8 cellular contexts compared by ENCODE assay signal in the genomic region with DNA sequence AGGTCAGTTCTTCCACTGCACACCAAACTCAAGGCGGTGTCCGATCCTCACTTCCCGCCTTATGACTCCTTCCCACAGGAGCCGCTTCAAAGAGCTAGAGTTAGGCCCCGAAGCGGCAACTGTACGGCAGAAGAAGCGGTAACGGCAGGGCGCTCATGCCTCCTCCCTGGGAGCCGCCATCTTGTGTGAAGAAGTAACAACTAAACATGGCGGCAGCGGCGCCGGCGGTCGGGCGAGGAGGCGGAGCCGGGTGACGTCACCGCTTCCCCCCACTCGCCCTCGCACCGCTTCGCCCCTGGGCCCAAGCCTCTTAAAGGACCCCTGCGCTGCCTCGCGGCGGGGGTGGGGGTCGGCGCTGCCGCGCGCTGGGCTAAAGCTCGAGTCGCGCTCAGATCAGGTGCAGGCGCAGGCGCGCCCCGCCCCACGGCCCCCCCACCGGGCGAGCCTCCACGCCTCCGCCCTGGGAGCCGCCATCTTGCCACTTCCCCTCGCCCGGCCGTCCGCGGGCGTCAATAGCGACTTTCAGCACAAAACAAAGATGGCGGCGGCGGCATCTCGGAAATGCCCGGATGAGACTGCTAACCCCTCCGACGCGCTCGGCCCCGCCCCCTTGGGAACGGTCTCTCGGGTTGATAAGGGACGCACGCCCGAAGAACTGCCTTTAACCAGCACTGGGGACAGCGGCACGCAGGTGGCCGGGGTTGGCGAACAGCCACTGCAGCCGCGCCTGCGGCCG. TPM values are rescaled to one million over a fixed set of nuclear protein-coding genes. Genes with fewer than 3 reads are reported as not detected.
A peak's percentile ranks its signal among the peaks of the same experiment; 100 is the strongest.
DNase-seq lines count a peak whose midpoint lies in the region; ATAC-seq and TF ChIP-seq lines count a peak whose summit lies in the region.

A gene (minus strand): TSS at position 187 of the 736 bp plus-strand sequence. CDS start 978 bp downstream, outside the sequence.

- ATAC-seq in GM21723 (IDR thresholded peaks at IDR 0.05; ENCODE audit: unreplicated experiment), result peak; percentile 45

- peaks cover 32% of the 10 kb centered on the region for H3K4me1 Mint-ChIP-seq in activated T-helper 2 cell treated with anti-CD3 and anti-CD28 coated beads, Interferon-gamma antibody, Interleukin-2, Interleukin-4, amounts not matched to agents 10 μg/mL and 5 μg/mL and 100 μg/mL, durations not matched to agents 14 hours and 24 hours and 36 hours (ENCODE audit: low read depth)
- H3K4me1 Mint-ChIP-seq in nephron, result peaks cover 55% of the 10 kb centered on the region
- H3K4me1 Mint-ChIP-seq in stimulated activated naive CD8-positive, alpha-beta T cell treated with anti-CD3 and anti-CD28 coated beads, Interleukin-15, Interleukin-2, amounts not matched to agents 100 ng/mL and 50 ng/mL, for 24 hours (ENCODE audit: low read depth), result peaks cover 40% of the 10 kb centered on the region

- no peaks in the 10 kb centered on the region for H3K9me3 Mint-ChIP-seq in activated T-helper 2 cell treated with anti-CD3 and anti-CD28 coated beads, Interferon-gamma antibody, Interleukin-2, Interleukin-4, amounts not matched to agents 10 μg/mL and 5 μg/mL and 100 μg/mL, durations not matched to agents 14 hours and 24 hours and 36 hours
- H3K9me3 Mint-ChIP-seq in nephron, result no peaks in the 10 kb centered on the region
- H3K9me3 Mint-ChIP-seq in stimulated activated naive CD8-positive, alpha-beta T cell treated with anti-CD3 and anti-CD28 coated beads, Interleukin-15, Interleukin-2, amounts not matched to agents 100 ng/mL and 50 ng/mL, for 24 hours, result no peaks in the 10 kb centered on the region

- TF ChIP-seq CTCF in nephron (IDR thresholded peaks at IDR 0.05; ENCODE audit: unreplicated experiment in 3 of 3), result no peak

- peak within 1 kb of the TSS; percentile 100 for H3K4me3 Mint-ChIP-seq in activated T-helper 2 cell treated with anti-CD3 and anti-CD28 coated beads, Interferon-gamma antibody, Interleukin-2, Interleukin-4, amounts not matched to agents 10 μg/mL and 5 μg/mL and 100 μg/mL, durations not matched to agents 14 hours and 24 hours and 36 hours (ENCODE audit: low read depth)
- peak within 1 kb of the TSS; percentile 96 to 100 (median 100) for H3K4me3 Mint-ChIP-seq in nephron
- H3K4me3 Mint-ChIP-seq in stimulated activated naive CD8-positive, alpha-beta T cell treated with anti-CD3 and anti-CD28 coated beads, Interleukin-15, Interleukin-2, amounts not matched to agents 100 ng/mL and 50 ng/mL, for 24 hours, result peak within 1 kb of the TSS; percentile 97

- intact Hi-C loops in activated T-helper 2 cell treated with anti-CD3 and anti-CD28 coated beads, Interferon-gamma antibody, Interleukin-2, Interleukin-4, amounts not matched to agents 10 μg/mL and 5 μg/mL and 100 μg/mL, durations not matched to agents 14 hours and 24 hours and 36 hours (cut with micrococcal nuclease), result loop anchor here (1.0 to 5.0 kb wide), 5 partner anchors 43 to 406 kb away; a partner anchor contains a TSS

- peak within 1 kb of the TSS; percentile 100 for H3K27ac Mint-ChIP-seq in activated T-helper 2 cell treated with anti-CD3 and anti-CD28 coated beads, Interferon-gamma antibody, Interleukin-2, Interleukin-4, amounts not matched to agents 10 μg/mL and 5 μg/mL and 100 μg/mL, durations not matched to agents 14 hours and 24 hours and 36 hours
- H3K27ac Mint-ChIP-seq in nephron, result peak within 1 kb of the TSS; percentile 99 to 100 (median 100)
- H3K27ac Mint-ChIP-seq in stimulated activated naive CD8-positive, alpha-beta T cell treated with anti-CD3 and anti-CD28 coated beads, Interleukin-15, Interleukin-2, amounts not matched to agents 100 ng/mL and 50 ng/mL, for 24 hours, result peak within 1 kb of the TSS; percentile 100

- H3K27me3 Mint-ChIP-seq in activated T-helper 2 cell treated with anti-CD3 and anti-CD28 coated beads, Interferon-gamma antibody, Interleukin-2, Interleukin-4, amounts not matched to agents 10 μg/mL and 5 μg/mL and 100 μg/mL, durations not matched to agents 14 hours and 24 hours and 36 hours (ENCODE audit: low read depth), result no peaks in the 10 kb centered on the region
- H3K27me3 Mint-ChIP-seq in nephron (ENCODE audit: low read depth), result peaks cover 5% of the 10 kb centered on the region
- H3K27me3 Mint-ChIP-seq in stimulated activated naive CD8-positive, alpha-beta T cell treated with anti-CD3 and anti-CD28 coated beads, Interleukin-15, Interleukin-2, amounts not matched to agents 100 ng/mL and 50 ng/mL, for 24 hours, result no peaks in the 10 kb centered on the region

- peaks cover 38% of the 10 kb centered on the region for H3K36me3 Mint-ChIP-seq in activated T-helper 2 cell treated with anti-CD3 and anti-CD28 coated beads, Interferon-gamma antibody, Interleukin-2, Interleukin-4, amounts not matched to agents 10 μg/mL and 5 μg/mL and 100 μg/mL, durations not matched to agents 14 hours and 24 hours and 36 hours (ENCODE audit: low read depth)
- peaks cover 6% of the 10 kb centered on the region for H3K36me3 Mint-ChIP-seq in nephron (ENCODE audit: low read depth)
- peaks cover 18% of the 10 kb centered on the region for H3K36me3 Mint-ChIP-seq in stimulated activated naive CD8-positive, alpha-beta T cell treated with anti-CD3 and anti-CD28 coated beads, Interleukin-15, Interleukin-2, amounts not matched to agents 100 ng/mL and 50 ng/mL, for 24 hours (ENCODE audit: low read depth)

- DNase-seq in DMS79 (lab: John Stamatoyannopoulos, UW), result peak; percentile 79
- peak; percentile 63 for DNase-seq in KG1 (lab: John Stamatoyannopoulos, UW)
- DNase-seq in RKO (ENCODE audit: low spot score), result peak; percentile 92
- peak; percentile 87 for DNase-seq in activated T-helper 2 cell treated with anti-CD3 and anti-CD28 coated beads, Interferon-gamma antibody, Interleukin-2, Interleukin-4, amounts not matched to agents 10 μg/mL and 5 μg/mL and 100 μg/mL, durations not matched to agents 14 hours and 24 hours and 36 hours (ENCODE audit: low spot score)
- peak; percentile 81 for DNase-seq in fibroblast of peridontal ligament (ENCODE audit: extremely low read depth)

RNA-seq across cellular contexts. Expression of the gene that starts here (rescaled TPM):
- 107 and 108 TPM in 2 replicates for total RNA-seq in activated T-helper 2 cell treated with anti-CD3 and anti-CD28 coated beads, Interferon-gamma antibody, Interleukin-2, Interleukin-4, amounts not matched to agents 10 μg/mL and 5 μg/mL and 100 μg/mL, durations not matched to agents 14 hours and 24 hours and 36 hours

Comparison
In these comparisons a context has a peak if more than half of its experiments do, and no peak if none do; other contexts are left out.
1. Peak in every context shown above with its lines: DNase-seq and ATAC-seq.